Comparison of ENCODE assay signal across 24 cellular contexts in genomic region chr1:111778541-111779051, GRCh38. TPM values are rescaled to one million over a fixed set of nuclear protein-coding genes. Genes with fewer than 3 reads are reported as not detected.
DNase-seq lines count a peak whose midpoint lies in the region; ATAC-seq and TF ChIP-seq lines count a peak whose summit lies in the region.
"Had no signal": no experiment of that assay in that cellular context is flagged by ENCODE, and none has a peak within 500 bp of the region (broad histone marks: within the 10 kb centered on the region; RNA-seq: fewer than 3 reads in every experiment).

No MANE protein-coding gene starts in this region.

- TF ChIP-seq CTCF in IMR-90 (conservative IDR thresholded peaks at IDR 0.05; ENCODE audit: low read depth, low read length) (no peak), fibroblast of lung (conservative IDR thresholded peaks at IDR 0.05 in 1 of 2, IDR thresholded peaks at IDR 0.05 in 1 of 2; ENCODE audit: low read depth in 1 of 2, low read length in 2 of 2) (no peak), osteocyte (IDR thresholded peaks at IDR 0.05) (no peak), mucosa of descending colon (IDR thresholded peaks at IDR 0.05) (no peak)

- no TSS peak for BruUV-seq in IMR-90 (replicated peaks; lab: Mats Ljungman, UMichigan)

- H3K9ac ChIP-seq in IMR-90 (ENCODE audit: low read depth, low read length) = no peak overlapping the region
- no peak overlapping the region for H3K9ac ChIP-seq in fibroblast of lung (ENCODE audit: insufficient read depth, low read length)

- H3K18ac ChIP-seq in IMR-90 (ENCODE audit: low read depth, low read length) = peak overlapping the region; percentile 57

- CTCF ChIA-PET in IMR-90 (lab: Yijun Ruan, JAX) = interaction anchor here (0.6 kb wide), 1 partner anchor 102 kb away, joined by 3 read pairs; no protein-coding TSS in a partner anchor
- CTCF ChIA-PET in activated CD8-positive, alpha-beta T cell treated with anti-CD3 and anti-CD28 coated beads, Interleukin-2, amount 10 ng/mL, durations not matched to agents 7 days and 5 days (lab: Charles Lee) = interaction anchor here (0.8 kb wide), 1 partner anchor 9 kb away, joined by 3 read pairs; no protein-coding TSS in a partner anchor

- dilution Hi-C loops in IMR-90 (cut with HindIII; ENCODE audit: low sequenced_read_pairs, unreplicated experiment) = no loop called here

- H3K27me3 ChIP-seq in IMR-90 (ENCODE audit: control insufficient read depth, insufficient read depth, low read length) (peaks cover 8% of the 10 kb centered on the region), fibroblast of lung (ENCODE audit: control insufficient read depth, insufficient read depth, low read length) (no peaks in the 10 kb centered on the region)
- H3K27me3 ChIP-seq: heart left ventricle, testis had no signal

- intact Hi-C loops in IMR-90 (cut with micrococcal nuclease) = loop anchor here (5.0 kb wide), 4 partner anchors 99 to 584 kb away; no protein-coding TSS in a partner anchor
- intact Hi-C loops in mucosa of descending colon (cut with DNase I, micrococcal nuclease) = no loop called here

- no peak overlapping the region for H3K4me3 ChIP-seq in IMR-90 (ENCODE audit: insufficient read depth, low read depth, low read length)
- no peak overlapping the region for H3K4me3 ChIP-seq in fibroblast of lung (replicated peaks in 1 of 4; ENCODE audit: control extremely low read depth in 1 of 4, insufficient read depth in 1 of 4, low read depth in 3 of 4, low read length in 4 of 4)
- no peak overlapping the region for H3K4me3 ChIP-seq in mucosa of descending colon
- H3K4me3 ChIP-seq: GM12878, heart left ventricle, K562, testis had no signal

- H4K5ac ChIP-seq in IMR-90 (ENCODE audit: low read depth, low read length) = peak overlapping the region; percentile 17; the same call in 1 of the 2 replicates

- no peak overlapping the region for H2AFZ ChIP-seq in IMR-90 (replicated peaks; ENCODE audit: low read length, poor library complexity)
- H2AFZ ChIP-seq in fibroblast of lung (ENCODE audit: low read length) = no peak overlapping the region

- H4K20me1 ChIP-seq in IMR-90 (ENCODE audit: insufficient read depth, low read length) (no peaks in the 10 kb centered on the region), fibroblast of lung (ENCODE audit: control insufficient read depth, extremely low read depth, insufficient read depth, low read length) (no peaks in the 10 kb centered on the region)

- no peak overlapping the region; the same call in 1 of the 2 replicates for H3K23ac ChIP-seq in IMR-90 (ENCODE audit: low read depth, low read length)

- H3K4me1 Mint-ChIP-seq in osteocyte (ENCODE audit: unreplicated experiment) = peaks cover 28% of the 10 kb centered on the region
- no peaks in the 10 kb centered on the region for H3K4me1 Mint-ChIP-seq in activated CD8-positive, alpha-beta T cell treated with anti-CD3 and anti-CD28 coated beads, Interleukin-2, amount 10 ng/mL, durations not matched to agents 7 days and 5 days (ENCODE audit: low read depth)
- H3K4me1 Mint-ChIP-seq: activated CD4-positive, alpha-beta T cell treated with anti-CD3 and anti-CD28 coated beads, Interleukin-2, amount 10 ng/mL, durations not matched to agents 24 days and 14 days; B cell; stimulated activated memory B cell treated with anti-CD40 and anti-IgM and Interleukin-4, amounts not matched to agents 10 μg/mL and 1 μg/mL and 100 μg/mL, for 72 hours had no signal

- ATAC-seq in IMR-90 (ENCODE audit: low read depth) (peak; percentile 49), GM19328 (IDR thresholded peaks at IDR 0.05; ENCODE audit: unreplicated experiment) (no peak), mucosa of descending colon (no peak)
- ATAC-seq in activated CD8-positive, alpha-beta T cell treated with anti-CD3 and anti-CD28 coated beads, Interleukin-2, amount 10 ng/mL, durations not matched to agents 7 days and 5 days = no peak
- ATAC-seq: GM12878; heart left ventricle; K562; right cardiac atrium; stimulated activated memory B cell treated with anti-CD40 and anti-IgM and Interleukin-4, amounts not matched to agents 10 μg/mL and 1 μg/mL and 100 μg/mL, for 72 hours had no signal

- H2AK5ac ChIP-seq in IMR-90 (ENCODE audit: low read depth, low read length) = no peak overlapping the region

- H3K36me3 ChIP-seq in IMR-90 (ENCODE audit: control insufficient read depth, insufficient read depth, low read length) (no peaks in the 10 kb centered on the region), fibroblast of lung (ENCODE audit: control insufficient read depth, insufficient read depth, low read length) (no peaks in the 10 kb centered on the region), mucosa of descending colon (ENCODE audit: low read depth) (no peaks in the 10 kb centered on the region)

- 25% methylated on average over 1 of the region's 2 CpGs; no CpG with 5 or more reads in 1 of the 2 experiments for WGBS in IMR-90 (ENCODE audit: extremely low coverage in 2 of 2, insufficient read length in 1 of 2), 2 experiments

- POLR2A ChIA-PET in IMR-90 (lab: Charles Lee; ENCODE audit: unreplicated experiment) = no interaction called here
- POLR2A ChIA-PET in activated CD8-positive, alpha-beta T cell treated with anti-CD3 and anti-CD28 coated beads, Interleukin-2, amount 10 ng/mL, durations not matched to agents 7 days and 5 days (lab: Charles Lee) = no interaction called here

- peak overlapping the region; percentile 73; the same call in 1 of the 2 replicates for H3K27ac ChIP-seq in IMR-90 (ENCODE audit: insufficient read depth, low read length)
- peak overlapping the region; percentile 25 for H3K27ac ChIP-seq in fibroblast of lung (ENCODE audit: insufficient read depth, low read length)
- H3K27ac ChIP-seq: heart left ventricle, HL-60, testis had no signal

- peak overlapping the region; percentile 35 for H2BK5ac ChIP-seq in IMR-90 (ENCODE audit: low read depth, low read length, poor library complexity, severe bottlenecking)

- H3K27me3 Mint-ChIP-seq in osteocyte (ENCODE audit: unreplicated experiment) = no peaks in the 10 kb centered on the region
- no peaks in the 10 kb centered on the region for H3K27me3 Mint-ChIP-seq in activated CD8-positive, alpha-beta T cell treated with anti-CD3 and anti-CD28 coated beads, Interleukin-2, amount 10 ng/mL, durations not matched to agents 7 days and 5 days (ENCODE audit: low read depth)

- H3K14ac ChIP-seq in IMR-90 (replicated peaks; ENCODE audit: low read depth, low read length) = peak overlapping the region; percentile 75; the same call in 1 of the 2 replicates

- peak overlapping the region; percentile 91 for H4K91ac ChIP-seq in IMR-90 (ENCODE audit: insufficient read depth, low read depth, low read length)

- no peak overlapping the region for H3K4me3 Mint-ChIP-seq in osteocyte (ENCODE audit: unreplicated experiment)
- no peak overlapping the region for H3K4me3 Mint-ChIP-seq in activated CD8-positive, alpha-beta T cell treated with anti-CD3 and anti-CD28 coated beads, Interleukin-2, amount 10 ng/mL, durations not matched to agents 7 days and 5 days
- H3K4me3 Mint-ChIP-seq: activated CD4-positive, alpha-beta T cell treated with anti-CD3 and anti-CD28 coated beads, Interleukin-2, amount 10 ng/mL, durations not matched to agents 24 days and 14 days; B cell; stimulated activated memory B cell treated with anti-CD40 and anti-IgM and Interleukin-4, amounts not matched to agents 10 μg/mL and 1 μg/mL and 100 μg/mL, for 72 hours had no signal

- H3K4ac ChIP-seq in IMR-90 (ENCODE audit: low read depth, low read length) = peak overlapping the region; percentile 22

- no peaks in the 10 kb centered on the region; a peak in 1 of 4 replicates for H3K79me1 ChIP-seq in IMR-90 (ENCODE audit: low read depth in 1 of 2, low read length in 2 of 2)

- H3K36me3 Mint-ChIP-seq in osteocyte (ENCODE audit: unreplicated experiment) = no peaks in the 10 kb centered on the region
- no peaks in the 10 kb centered on the region for H3K36me3 Mint-ChIP-seq in activated CD8-positive, alpha-beta T cell treated with anti-CD3 and anti-CD28 coated beads, Interleukin-2, amount 10 ng/mL, durations not matched to agents 7 days and 5 days (ENCODE audit: low read depth)

- H3K9me3 ChIP-seq in IMR-90 (ENCODE audit: control insufficient read depth, insufficient read depth, low read length) (no peaks in the 10 kb centered on the region), fibroblast of lung (ENCODE audit: control insufficient read depth, insufficient read depth, low read depth, low read length) (no peaks in the 10 kb centered on the region), mucosa of descending colon (no peaks in the 10 kb centered on the region)
- H3K9me3 ChIP-seq: heart left ventricle, testis had no signal

- H3K27ac Mint-ChIP-seq in osteocyte (ENCODE audit: unreplicated experiment) = peak overlapping the region; percentile 61
- no peak overlapping the region for H3K27ac Mint-ChIP-seq in activated CD8-positive, alpha-beta T cell treated with anti-CD3 and anti-CD28 coated beads, Interleukin-2, amount 10 ng/mL, durations not matched to agents 7 days and 5 days
- H3K27ac Mint-ChIP-seq: activated CD4-positive, alpha-beta T cell treated with anti-CD3 and anti-CD28 coated beads, Interleukin-2, amount 10 ng/mL, durations not matched to agents 24 days and 14 days; B cell; stimulated activated memory B cell treated with anti-CD40 and anti-IgM and Interleukin-4, amounts not matched to agents 10 μg/mL and 1 μg/mL and 100 μg/mL, for 72 hours had no signal

- H3K4me1 ChIP-seq in IMR-90 (ENCODE audit: control insufficient read depth, insufficient read depth, low read length) (peaks cover 23% of the 10 kb centered on the region), fibroblast of lung (ENCODE audit: control insufficient read depth, extremely low read depth, insufficient read depth, low read length) (peaks cover 2% of the 10 kb centered on the region), mucosa of descending colon (ENCODE audit: low read depth) (no peaks in the 10 kb centered on the region)
- H3K4me1 ChIP-seq: heart left ventricle, testis had no signal

- H3K79me2 ChIP-seq in fibroblast of lung (ENCODE audit: control insufficient read depth, insufficient read depth, low read length) = no peaks in the 10 kb centered on the region

- no peak overlapping the region; the same call in 2 of the 3 replicates for H2BK15ac ChIP-seq in IMR-90 (ENCODE audit: low read depth, low read length)

- DNase-seq in EL = peak; percentile 67
- DNase-seq in IMR-90 = no peak
- DNase-seq in fibroblast of lung (ENCODE audit: low read depth in 2 of 2) = peak in 1 of 2 donors; percentile 46
- DNase-seq in osteocyte (ENCODE audit: extremely low spot score, unreplicated experiment) = no peak
- no peak for DNase-seq in CD1c-positive myeloid dendritic cell (ENCODE audit: extremely low spot score)
- DNase-seq in activated CD8-positive, alpha-beta T cell treated with anti-CD3 and anti-CD28 coated beads, Interleukin-2, amount 10 ng/mL, durations not matched to agents 7 days and 5 days = no peak
- DNase-seq in mucosa of descending colon = no peak
- DNase-seq: activated CD4-positive, alpha-beta T cell treated with anti-CD3 and anti-CD28 coated beads, Interleukin-2, amount 10 ng/mL, durations not matched to agents 24 days and 14 days; activated effector memory CD4-positive, alpha-beta T cell treated with anti-CD3 and anti-CD28 coated beads, Interleukin-2, amount 50 U/mL, for 16 hours; erythroblast; heart left ventricle; MV-4-11; NCI-H2081 treated with DMSO at 0.1 percent for 48 hours; NCI-H524 treated with DMSO at 0.1 percent for 48 hours; right cardiac atrium; RPMI8226; SW 1271; testis had no signal

- peaks cover 7% of the 10 kb centered on the region for H3K9me1 ChIP-seq in IMR-90 (ENCODE audit: insufficient read depth, low read length)

- no peaks in the 10 kb centered on the region for H3K9me3 Mint-ChIP-seq in osteocyte (ENCODE audit: unreplicated experiment)
- H3K9me3 Mint-ChIP-seq in activated CD8-positive, alpha-beta T cell treated with anti-CD3 and anti-CD28 coated beads, Interleukin-2, amount 10 ng/mL, durations not matched to agents 7 days and 5 days (ENCODE audit: insufficient read depth) = no peaks in the 10 kb centered on the region
- H3K9me3 Mint-ChIP-seq: activated CD4-positive, alpha-beta T cell treated with anti-CD3 and anti-CD28 coated beads, Interleukin-2, amount 10 ng/mL, durations not matched to agents 24 days and 14 days; stimulated activated memory B cell treated with anti-CD40 and anti-IgM and Interleukin-4, amounts not matched to agents 10 μg/mL and 1 μg/mL and 100 μg/mL, for 72 hours had no signal

- TF ChIP-seq RAD21 in IMR-90 (IDR thresholded peaks at IDR 0.05; ENCODE audit: low read length) = no peak

- no peak overlapping the region for H2AK9ac ChIP-seq in IMR-90 (replicated peaks; ENCODE audit: low read depth, low read length, poor library complexity)

- no peak for TF ChIP-seq POLR2A in IMR-90 (IDR thresholded peaks at IDR 0.05; ENCODE audit: low read depth, low read length)

- peak overlapping the region; percentile 39 to 51; a peak in 2 of 4 replicates for H4K8ac ChIP-seq in IMR-90 (ENCODE audit: low read depth in 2 of 2, low read length in 2 of 2)

- peak overlapping the region; percentile 91 for H2BK20ac ChIP-seq in IMR-90 (ENCODE audit: low read depth, low read length)

- no peak overlapping the region; the same call in 1 of the 2 replicates for H3K56ac ChIP-seq in IMR-90 (ENCODE audit: extremely low read depth, insufficient read depth, low read length)

- H3K4me2 ChIP-seq in IMR-90 (ENCODE audit: low read depth, low read length) (no peak overlapping the region), fibroblast of lung (ENCODE audit: extremely low read depth, insufficient read depth, low read length) (no peak overlapping the region)

- H2BK120ac ChIP-seq in IMR-90 (ENCODE audit: low read depth, low read length) = peak overlapping the region; percentile 86

- in situ Hi-C loops in IMR-90 (cut with MboI; ENCODE audit: low sequenced_read_pairs) = no loop called here

RNA-seq across cellular contexts. Expression of gene DDX20, which starts 22.9 kb away (rescaled TPM):
- 10.9 and 14.2 TPM in 2 replicates for total RNA-seq in IMR-90 (2012; rRNA removed)
- polyA plus RNA-seq in IMR-90 (2012; rRNA removed) = 4.4 and 5.7 TPM in 2 replicates
- 1.1 and 1.5 TPM in 2 replicates for polyA plus RNA-seq in IMR-90 (2012; cell fraction: cytosol; rRNA removed)
- 3.2 and 8.6 TPM in 2 replicates for polyA plus RNA-seq in IMR-90 (2012; cell fraction: nucleus; rRNA removed; ENCODE audit: low replicate concordance)
- total RNA-seq in fibroblast of lung = 8.4 and 13.1 TPM in 2 replicates
- polyA plus RNA-seq in fibroblast of lung = 9.7 and 22.2 TPM in 2 replicates
- 7.9 and 13.9 TPM in 2 replicates for polyA plus RNA-seq in fibroblast of lung (2012)
- polyA minus RNA-seq in fibroblast of lung (ENCODE audit: low replicate concordance) = 0.93 and 3.9 TPM in 2 replicates
- 13.1 and 14.0 TPM in 2 replicates for total RNA-seq in osteocyte
- total RNA-seq in activated CD8-positive, alpha-beta T cell treated with anti-CD3 and anti-CD28 coated beads, Interleukin-2, amount 10 ng/mL, durations not matched to agents 7 days and 5 days = 10 to 100 TPM; 18.1 to 18.9 TPM
- 10 to 100 TPM in 1 of 3 donors, 1 to 10 TPM in 2; 7.7 to 12.4 (median 8.6) TPM for total RNA-seq in mucosa of descending colon

RNA-seq across cellular contexts. Expression of gene INKA2, which starts 39.4 kb away (rescaled TPM):
- total RNA-seq in IMR-90 (2012; rRNA removed) (1.7 and 2.2 TPM in 2 replicates), fibroblast of lung (3.5 and 3.9 TPM in 2 replicates), osteocyte (5.5 and 6.2 TPM in 2 replicates), mucosa of descending colon (1 to 10 TPM; 2.3 to 9.8 (median 2.5) TPM)
- polyA plus RNA-seq in IMR-90 (2012; rRNA removed) (1.3 and 2.6 TPM in 2 replicates), fibroblast of lung (1.8 and 25.4 TPM in 2 replicates)
- polyA plus RNA-seq in IMR-90 (2012; cell fraction: cytosol; rRNA removed) = 0.66 and 2.2 TPM in 2 replicates
- polyA plus RNA-seq in IMR-90 (2012; cell fraction: nucleus; rRNA removed; ENCODE audit: low replicate concordance) = 2.8 and 5.6 TPM in 2 replicates
- polyA plus RNA-seq in fibroblast of lung (2012) = 2.7 and 64.8 TPM in 2 replicates
- polyA minus RNA-seq in fibroblast of lung (ENCODE audit: low replicate concordance) = 14.2 and 58.2 TPM in 2 replicates
- 1 to 10 TPM; 4.1 to 4.3 TPM for total RNA-seq in activated CD8-positive, alpha-beta T cell treated with anti-CD3 and anti-CD28 coated beads, Interleukin-2, amount 10 ng/mL, durations not matched to agents 7 days and 5 days
